ENCODE assay signal across 11 cellular contexts in genomic region chr19:4609878-4610511, GRCh38. TPM values are rescaled to one million over a fixed set of nuclear protein-coding genes. Genes with fewer than 3 reads are reported as not detected.
A peak's percentile ranks its signal among the peaks of the same experiment; 100 is the strongest.
DNase-seq lines count a peak whose midpoint lies in the region; ATAC-seq, FAIRE-seq and TF ChIP-seq lines count a peak whose summit lies in the region.
"Had no signal": no experiment of that assay in that cellular context is flagged by ENCODE, and none has a peak within 500 bp of the region (broad histone marks: within the 10 kb centered on the region; RNA-seq: fewer than 3 reads in every experiment).

No MANE protein-coding gene starts in this region.

- POLR2A ChIA-PET in A549 (lab: Yijun Ruan, JAX), result no interaction called here

- no peak for DNase-seq in A549 (ENCODE audit: low read depth in 1 of 2, low spot score in 1 of 2)
- DNase-seq in KBM-7, result peak; percentile 82
- DNase-seq in T1000 (lab: John Stamatoyannopoulos, UW), result peak; percentile 3
- peak; percentile 59 for DNase-seq in islet precursor cell
- no peak for DNase-seq in DMS114 treated with DMSO at 0.1 percent for 48 hours (lab: John Stamatoyannopoulos, UW; ENCODE audit: unreplicated experiment)
- DNase-seq in colonic mucosa, result no peak
- no peak for DNase-seq in GM19238 (ENCODE audit: insufficient read length, low spot score)
- DNase-seq: activated CD4-positive, alpha-beta T cell treated with anti-CD3 and anti-CD28 coated beads, Interleukin-2, amount 10 ng/mL, durations not matched to agents 24 days and 14 days; mesenchymal stem cell; NCI-H82 had no signal

- H3K4me2 ChIP-seq in A549, result peak overlapping the region; percentile 44

- no peaks in the 10 kb centered on the region for H3K9me3 ChIP-seq in A549
- no peaks in the 10 kb centered on the region for H3K9me3 ChIP-seq in colonic mucosa

- no peaks in the 10 kb centered on the region for H3K36me3 ChIP-seq in colonic mucosa

- no peak for FAIRE-seq in A549 (lab: Jason Lieb, UNC)

- TF ChIP-seq RAD21 in A549 (conservative IDR thresholded peaks at IDR 0.05 in 1 of 2, IDR thresholded peaks at IDR 0.05 in 1 of 2), result no peak

- H3K9ac ChIP-seq in colonic mucosa (ENCODE audit: low read depth in 2 of 2, low read length in 2 of 2), result no peak overlapping the region

- H3K27ac ChIP-seq in A549, result peak overlapping the region in 1 of 2 experiments; percentile 46; a peak in 2 of 6 replicates
- no peak overlapping the region for H3K27ac ChIP-seq in colonic mucosa

- TF ChIP-seq CTCF in A549 (IDR thresholded peaks at IDR 0.05), result no peak
- TF ChIP-seq CTCF in colonic mucosa (IDR thresholded peaks at IDR 0.05), result no peak

- no peak for TF ChIP-seq EP300 in A549 (IDR thresholded peaks at IDR 0.05)

- 35% methylated on average over 9 of the region's 15 CpGs for WGBS in A549 (ENCODE audit: missing lambda C conversion rate)

- in situ Hi-C loops in KBM-7 (cut with MboI; ENCODE audit: low pct_unique_long_range_greater_than_20kb, low sequenced_read_pairs), result no loop called here

- no peaks in the 10 kb centered on the region for H3K4me1 ChIP-seq in A549
- no peaks in the 10 kb centered on the region for H3K4me1 ChIP-seq in colonic mucosa

- ATAC-seq in A549, result peak; percentile 74 to 77
- ATAC-seq in HG03439 (IDR thresholded peaks at IDR 0.05; ENCODE audit: unreplicated experiment), result no peak

- intact Hi-C loops in colonic mucosa (cut with DNase I), result no loop called here

- no peaks in the 10 kb centered on the region for H3K27me3 ChIP-seq in colonic mucosa

- H3K4me3 ChIP-seq in A549 (no peak overlapping the region), colonic mucosa (no peak overlapping the region)

- CTCF ChIA-PET in A549 (lab: Yijun Ruan, JAX), result interaction anchor here (1.2 kb wide), 1 partner anchor 26 kb away, joined by 3 read pairs; no protein-coding TSS in a partner anchor

- TF ChIP-seq POLR2A in A549 (IDR thresholded peaks at IDR 0.05; ENCODE audit: low read length), result no peak

TF ChIP-seq in A549, 52 proteins besides CTCF, POLR2A, EP300 and RAD21:
- no peak for TF ChIP-seq HDAC2 (IDR thresholded peaks at IDR 0.05)
- TF ChIP-seq EHMT2 (IDR thresholded peaks at IDR 0.05; ENCODE audit: low read depth), result no peak
- no peak for TF ChIP-seq POLR2AphosphoS2 (conservative IDR thresholded peaks at IDR 0.05; ENCODE audit: low read length)
- no peak for TF ChIP-seq E2F6 (IDR thresholded peaks at IDR 0.05; ENCODE audit: borderline replicate concordance, low read depth)
- no peak for TF ChIP-seq CBX2 (IDR thresholded peaks at IDR 0.05; ENCODE audit: borderline replicate concordance, low read depth)
- no peak for TF ChIP-seq JUN (IDR thresholded peaks at IDR 0.05)
- no peak for TF ChIP-seq JUNB (IDR thresholded peaks at IDR 0.05)
- TF ChIP-seq NR3C1 (IDR thresholded peaks at IDR 0.05), result no peak
- TF ChIP-seq RARB (CRISPR knock-in tag; IDR thresholded peaks at IDR 0.05), result no peak
- no peak for TF ChIP-seq CHD2 (IDR thresholded peaks at IDR 0.05; ENCODE audit: low read length, partially characterized antibody)
- TF ChIP-seq RNF2 (IDR thresholded peaks at IDR 0.05; ENCODE audit: borderline replicate concordance, low read depth), result no peak

RNA-seq across cellular contexts. Expression of gene TNFAIP8L1, which starts 29.3 kb away (rescaled TPM):
- 3.2 TPM in 2 replicates for polyA plus RNA-seq in A549 (2011; rRNA removed)
- 3.5 and 4.9 TPM in 2 replicates for polyA plus RNA-seq in A549 (2012; cell fraction: cytosol; rRNA removed)
- 3.0 TPM in 2 replicates for polyA plus RNA-seq in A549 (2012; cell fraction: nucleus; rRNA removed)
- 4.9 to 5.9 TPM (median 5.4 TPM) in 3 replicates for polyA plus RNA-seq in A549 (2017; fragmentation: RNase III; extraction: RNeasy Plus Mini Kit Qiagen cat#74134 plus additional on column Dnase treatment)
- polyA minus RNA-seq in A549 (2011; rRNA and poly(A)+ RNA removed), result 2.7 and 3.2 TPM in 2 replicates
- total RNA-seq in colonic mucosa, result 10 to 100 TPM; 14.2 to 24.1 TPM

RNA-seq across cellular contexts. Expression of gene SEMA6B, which starts 50.5 kb away (rescaled TPM):
- polyA plus RNA-seq in A549 (2011; rRNA removed) (5.4 and 5.7 TPM in 2 replicates), A549 (2017; fragmentation: RNase III; extraction: RNeasy Plus Mini Kit Qiagen cat#74134 plus additional on column Dnase treatment) (8.0 to 9.0 TPM (median 9.0 TPM) in 3 replicates)
- 8.7 and 11.2 TPM in 2 replicates for polyA plus RNA-seq in A549 (2012; cell fraction: cytosol; rRNA removed)
- 10.1 and 12.4 TPM in 2 replicates for polyA plus RNA-seq in A549 (2012; cell fraction: nucleus; rRNA removed)
- 16.0 and 17.2 TPM in 2 replicates for polyA minus RNA-seq in A549 (2011; rRNA and poly(A)+ RNA removed)
- 1 to 10 TPM; 1.3 to 5.6 TPM for total RNA-seq in colonic mucosa
- total RNA-seq: activated CD4-positive, alpha-beta T cell treated with anti-CD3 and anti-CD28 coated beads, Interleukin-2, amount 10 ng/mL, durations not matched to agents 24 days and 14 days had no signal

Comparison
In these comparisons a context has a peak if more than half of its experiments do, and no peak if none do; other contexts are left out.
1. DNase-seq: peak in KBM-7 (single experiment), T1000 (single experiment) and islet precursor cell (single experiment); none in A549 (0 of 2), DMS114 treated with DMSO at 0.1 percent for 48 hours (single experiment), colonic mucosa (single experiment) and GM19238 (single experiment).